ENCODE assay signal across 29 cellular contexts in the genomic region with DNA sequence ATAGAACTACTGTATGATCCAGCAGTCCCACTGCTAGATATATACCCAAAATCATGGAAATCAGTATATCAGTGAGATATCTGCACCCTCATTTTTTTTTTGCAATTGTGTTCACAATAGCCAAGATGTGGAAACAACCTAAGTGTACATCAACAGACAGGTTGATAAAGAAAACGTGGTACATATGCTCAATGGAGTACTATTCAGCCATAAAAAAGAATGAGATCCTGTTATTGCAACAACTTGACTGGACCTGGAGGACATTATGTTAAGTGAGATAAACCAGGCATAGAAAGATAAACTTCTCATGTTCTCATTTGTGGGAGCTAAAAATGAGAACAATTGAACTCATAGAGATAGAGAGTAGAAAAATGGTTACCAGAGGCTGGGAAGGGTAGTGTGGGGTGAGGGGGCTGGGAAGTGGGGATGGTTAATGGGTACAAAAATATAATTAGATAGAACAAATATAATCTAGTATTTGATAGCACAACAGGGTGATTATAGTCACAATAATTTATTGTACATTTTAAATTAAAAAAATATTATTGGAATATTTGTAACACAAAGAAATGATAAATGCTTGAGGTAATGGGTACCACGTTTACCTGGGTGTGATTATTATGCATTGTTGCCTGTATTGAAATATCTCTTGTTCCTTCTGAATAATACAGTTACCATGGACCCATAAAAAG. TPM values are rescaled to one million over a fixed set of nuclear protein-coding genes. Genes with fewer than 3 reads are reported as not detected.
DNase-seq lines count a peak whose midpoint lies in the region; ATAC-seq, FAIRE-seq and TF ChIP-seq lines count a peak whose summit lies in the region.
"Had no signal": no experiment of that assay in that cellular context is flagged by ENCODE, and none has a peak within 500 bp of the region (broad histone marks: within the 10 kb centered on the region; RNA-seq: fewer than 3 reads in every experiment).

No MANE protein-coding gene starts in this region.

- TF ChIP-seq POLR2A in HepG2 (IDR thresholded peaks at IDR 0.05; ENCODE audit: insufficient read depth in 1 of 2, low read depth in 2 of 2, low read length in 2 of 2) (no peak), right lobe of liver (IDR thresholded peaks at IDR 0.05) (no peak), esophagus muscularis mucosa (IDR thresholded peaks at IDR 0.05; ENCODE audit: low read depth) (no peak), testis (IDR thresholded peaks at IDR 0.05) (no peak)

- in situ Hi-C loops in HepG2 (cut with HindIII; ENCODE audit: extremely low pct_ligation_motif_present, low pct_unique_long_range_greater_than_20kb), result no loop called here

- H3K27me3 ChIP-seq in HepG2 (ENCODE audit: control insufficient read depth in 1 of 2, insufficient read depth in 2 of 2, low read length in 2 of 2) (no peaks in the 10 kb centered on the region), right lobe of liver (no peaks in the 10 kb centered on the region), esophagus muscularis mucosa (no peaks in the 10 kb centered on the region), testis (no peaks in the 10 kb centered on the region)
- H3K27me3 ChIP-seq: BE2C, BLaER1 had no signal

- FAIRE-seq in HepG2 (lab: Jason Lieb, UNC), result no peak
- FAIRE-seq: GM12878, GM19239 had no signal

- DNase-seq in HepG2 (ENCODE audit: low spot score), result no peak
- no peak for DNase-seq in right lobe of liver
- DNase-seq in esophagus muscularis mucosa (ENCODE audit: extremely low spot score), result no peak
- DNase-seq in epidermal melanocyte (ENCODE audit: insufficient read length, low spot score), result no peak
- no peak for DNase-seq in testis
- DNase-seq: 8988T; ACHN; BE2C; C1 segment of cervical spinal cord; CD4-positive, alpha-beta memory T cell; CD4-positive, CD25-positive, alpha-beta regulatory T cell; CD8-positive, alpha-beta memory T cell; COR-L47; DMS 273 treated with DMSO at 0.1 percent for 48 hours; DMS153; DMS53; DMS79; DND-41; EL; GDM1 had no signal

- no peaks in the 10 kb centered on the region for H4K20me1 ChIP-seq in HepG2 (ENCODE audit: insufficient read depth, low read length)
- H4K20me1 ChIP-seq: BLaER1 had no signal

- no peak for TF ChIP-seq CTCF in HepG2 (CRISPR knock-in tag; IDR thresholded peaks at IDR 0.05)
- TF ChIP-seq CTCF in right lobe of liver (IDR thresholded peaks at IDR 0.05), result no peak
- no peak for TF ChIP-seq CTCF in HEK293 (tag by site-specific recombination; IDR thresholded peaks at IDR 0.05)
- TF ChIP-seq CTCF in esophagus muscularis mucosa (IDR thresholded peaks at IDR 0.05), result no peak
- no peak for TF ChIP-seq CTCF in testis (IDR thresholded peaks at IDR 0.05)

- H3K4me1 ChIP-seq in HepG2 (ENCODE audit: insufficient read depth, low read length) (peaks cover 8% of the 10 kb centered on the region), right lobe of liver (no peaks in the 10 kb centered on the region), HEK293 (ENCODE audit: control insufficient read depth, insufficient read depth, low read length) (peaks cover 15% of the 10 kb centered on the region), esophagus muscularis mucosa (peaks cover 8 to 25% (median 21%) of the 10 kb centered on the region in 4 donors), testis (peaks cover 20% of the 10 kb centered on the region)
- H3K4me1 ChIP-seq: BE2C had no signal

- H3K4me3 ChIP-seq in HepG2 (replicated peaks in 1 of 3; ENCODE audit: insufficient read depth in 1 of 3, low read depth in 2 of 3, low read length in 3 of 3) (no peak overlapping the region), right lobe of liver (no peak overlapping the region), HEK293 (ENCODE audit: low read depth, low read length) (no peak overlapping the region), esophagus muscularis mucosa (no peak overlapping the region), testis (no peak overlapping the region)
- H3K4me3 ChIP-seq: BLaER1, GM12878 had no signal

- intact Hi-C loops in HepG2 (cut with micrococcal nuclease; ENCODE audit: unreplicated experiment) (no loop called here), right lobe of liver (cut with DNase I) (no loop called here), esophagus muscularis mucosa (cut with DNase I) (no loop called here), testis (cut with DNase I; ENCODE audit: low total_unique reads) (no loop called here)

- BruUV-seq in HepG2 (replicated peaks; lab: Mats Ljungman, UMichigan), result no TSS peak

- H3K27ac ChIP-seq in HepG2 (ENCODE audit: extremely low read length, insufficient read depth, low read length) (no peak overlapping the region), right lobe of liver (no peak overlapping the region), HEK293 (ENCODE audit: extremely low read depth, low read depth, low read length) (no peak overlapping the region), esophagus muscularis mucosa (replicated peaks in 1 of 4) (peak overlapping the region in 3 of 4 donors; percentile 72 to 81 (median 72)), testis (peak overlapping the region in 1 of 2 donors; percentile 74)
- H3K27ac ChIP-seq: BLaER1 had no signal

- POLR2A ChIA-PET in HepG2 (lab: Yijun Ruan, JAX) (no interaction called here), HEK293 (lab: Yijun Ruan, JAX) (no interaction called here)

- ATAC-seq in HepG2, result no peak
- ATAC-seq in right lobe of liver, result no peak
- ATAC-seq: GM12878 had no signal

- WGBS in HepG2 (ENCODE audit: low lambda C conversion rate), result 91% methylated on average over 2 of the region's 2 CpGs
- 83% methylated on average over 2 of the region's 2 CpGs for WGBS in right lobe of liver (ENCODE audit: insufficient coverage, low coverage, low lambda C conversion rate, missing lambda C conversion rate)
- 87% methylated on average over 2 of the region's 2 CpGs for WGBS in esophagus muscularis mucosa
- WGBS in testis, 2 donors, result 76 to 80% methylated on average over 2 of the region's 2 CpGs

- H2AFZ ChIP-seq in HepG2 (ENCODE audit: low read length), result no peak overlapping the region

- H3K4me2 ChIP-seq in HepG2 (ENCODE audit: low read depth, low read length), result no peak overlapping the region
- H3K4me2 ChIP-seq: BLaER1 had no signal

- TF ChIP-seq RAD21 in HepG2 (CRISPR knock-in tag; IDR thresholded peaks at IDR 0.05), result no peak

- peaks cover 13% of the 10 kb centered on the region for H3K79me2 ChIP-seq in HepG2 (ENCODE audit: insufficient read depth, low read length)

- H3K9me3 ChIP-seq in HepG2 (ENCODE audit: low read length) (no peaks in the 10 kb centered on the region), right lobe of liver (no peaks in the 10 kb centered on the region), HEK293 (ENCODE audit: control insufficient read depth, insufficient read depth, low read depth, low read length) (no peaks in the 10 kb centered on the region), esophagus muscularis mucosa (no peaks in the 10 kb centered on the region), testis (no peaks in the 10 kb centered on the region)
- H3K9me3 ChIP-seq: BE2C had no signal

- H3K36me3 ChIP-seq in HepG2 (replicated peaks in 1 of 2; ENCODE audit: control insufficient read depth in 1 of 2, insufficient read depth in 2 of 2, low read length in 2 of 2), result peaks cover 1 to 14% of the 10 kb centered on the region in 2 experiments; a peak in 3 of 5 replicates
- peaks cover 0 to 9% (median 0%) of the 10 kb centered on the region in 4 donors for H3K36me3 ChIP-seq in right lobe of liver
- peaks cover 0 to 16% of the 10 kb centered on the region in 2 experiments; a peak in 2 of 3 replicates for H3K36me3 ChIP-seq in HEK293 (ENCODE audit: control insufficient read depth in 2 of 2, insufficient read depth in 1 of 2, low read length in 2 of 2)
- H3K36me3 ChIP-seq in esophagus muscularis mucosa, result peaks cover 0 to 11% (median 9%) of the 10 kb centered on the region in 4 donors
- H3K36me3 ChIP-seq in testis (ENCODE audit: low read depth, missing control alignments), result no peaks in the 10 kb centered on the region
- H3K36me3 ChIP-seq: BE2C had no signal

- CTCF ChIA-PET in HepG2 (lab: Yijun Ruan, JAX; ENCODE audit: low intra/inter-chr PET ratio, low total read pairs) (no interaction called here), HEK293 (lab: Yijun Ruan, JAX) (interaction anchor here (0.8 kb wide), 1 partner anchor 19 kb away, joined by 3 read pairs; no protein-coding TSS in a partner anchor)

- TF ChIP-seq EP300 in HepG2 (IDR thresholded peaks at IDR 0.05; ENCODE audit: low read depth in 2 of 2, low read length in 2 of 2) (no peak), HepG2 (CRISPR knock-in tag; IDR thresholded peaks at IDR 0.05; ENCODE audit: borderline replicate concordance) (no peak), esophagus muscularis mucosa (IDR thresholded peaks at IDR 0.05) (no peak)

- no peak overlapping the region for H3K9ac ChIP-seq in HepG2 (ENCODE audit: insufficient read depth, low read depth, low read length)
- H3K9ac ChIP-seq: BLaER1 had no signal

RNA-seq across cellular contexts. Expression of a gene that starts 7.8 kb away (rescaled TPM):
- total RNA-seq in HepG2 (2016; rRNA removed; fragmentation: Illumina TruSeq; extraction: Trizol) (25.1 and 25.7 TPM in 2 replicates), right lobe of liver (10 to 100 TPM; 11.4 to 20.4 (median 17.4) TPM), esophagus muscularis mucosa (10 to 100 TPM in 3 of 4 donors, 1 to 10 TPM in 1; 9.9 to 15.7 (median 10.7) TPM), testis (10 to 100 TPM; 22.1 to 25.8 TPM)
- 41.7 and 51.6 TPM in 2 replicates for total RNA-seq in HepG2 (2016; cell fraction: cytosol; rRNA removed; fragmentation: Illumina TruSeq; extraction: Trizol; ENCODE audit: low read depth)
- 18.1 and 23.6 TPM in 2 replicates for total RNA-seq in HepG2 (2016; cell fraction: insoluble cytoplasmic fraction; rRNA removed; fragmentation: Illumina TruSeq; extraction: Trizol)
- total RNA-seq in HepG2 (2016; cell fraction: membrane; rRNA removed; fragmentation: Illumina TruSeq; extraction: Trizol), result 45.4 and 53.4 TPM in 2 replicates
- total RNA-seq in HepG2 (2016; cell fraction: nucleus; rRNA removed; fragmentation: Illumina TruSeq; extraction: Trizol), result 11.0 and 14.4 TPM in 2 replicates
- polyA plus RNA-seq in HepG2 (2011; rRNA removed) (23.0 and 27.5 TPM in 2 replicates), testis (ENCODE audit: insufficient read depth, low read depth, low replicate concordance) (69.4 TPM)
- 12.7 and 15.6 TPM in 2 replicates for polyA plus RNA-seq in HepG2 (2011; cell fraction: cytosol; rRNA removed)
- polyA plus RNA-seq in HepG2 (2011; cell fraction: nucleus; rRNA removed), result 3.8 and 4.3 TPM in 2 replicates
- 43.3 and 55.8 TPM in 2 replicates for polyA plus RNA-seq in HepG2 (2012)
- polyA plus RNA-seq in HepG2 (2016; cell fraction: cytosol; fragmentation: Illumina TruSeq; extraction: Trizol; ENCODE audit: low read depth), result 133 and 205 TPM in 2 replicates
- 41.5 and 58.8 TPM in 2 replicates for polyA plus RNA-seq in HepG2 (2016; cell fraction: insoluble cytoplasmic fraction; fragmentation: Illumina TruSeq; extraction: Trizol; ENCODE audit: low read depth)
- polyA plus RNA-seq in HepG2 (2016; cell fraction: membrane; fragmentation: Illumina TruSeq; extraction: Trizol; ENCODE audit: low read depth), result 89.5 and 131 TPM in 2 replicates
- 41.1 and 42.9 TPM in 2 replicates for polyA plus RNA-seq in HepG2 (2016; cell fraction: nucleus; fragmentation: Illumina TruSeq; extraction: Trizol; ENCODE audit: insufficient read depth, low read depth)
- polyA minus RNA-seq in HepG2 (2011; rRNA and poly(A)+ RNA removed; ENCODE audit: low replicate concordance), result 0.64 and 16.3 TPM in 2 replicates
- polyA minus RNA-seq in HepG2 (2011; cell fraction: cytosol; rRNA and poly(A)+ RNA removed), result 1.8 and 4.3 TPM in 2 replicates
- 2.2 and 3.5 TPM in 2 replicates for polyA minus RNA-seq in HepG2 (2011; cell fraction: nucleus; rRNA and poly(A)+ RNA removed)

RNA-seq across cellular contexts. Expression of a gene that starts 30.5 kb away (rescaled TPM):
- total RNA-seq in HepG2 (2016; rRNA removed; fragmentation: Illumina TruSeq; extraction: Trizol) (not detected in 2 replicates), right lobe of liver (not detected), esophagus muscularis mucosa (not detected), testis (under 1 TPM; 0.43 to 0.87 TPM)
- not detected in 2 replicates for total RNA-seq in HepG2 (2016; cell fraction: cytosol; rRNA removed; fragmentation: Illumina TruSeq; extraction: Trizol; ENCODE audit: low read depth)
- total RNA-seq in HepG2 (2016; cell fraction: insoluble cytoplasmic fraction; rRNA removed; fragmentation: Illumina TruSeq; extraction: Trizol), result not detected in 2 replicates
- total RNA-seq in HepG2 (2016; cell fraction: membrane; rRNA removed; fragmentation: Illumina TruSeq; extraction: Trizol), result not detected in 2 replicates
- not detected in 2 replicates for total RNA-seq in HepG2 (2016; cell fraction: nucleus; rRNA removed; fragmentation: Illumina TruSeq; extraction: Trizol)
- polyA plus RNA-seq in HepG2 (2011; rRNA removed) (not detected in 2 replicates), testis (ENCODE audit: insufficient read depth, low read depth, low replicate concordance) (0.37 TPM)
- not detected in 2 replicates for polyA plus RNA-seq in HepG2 (2011; cell fraction: cytosol; rRNA removed)
- polyA plus RNA-seq in HepG2 (2011; cell fraction: nucleus; rRNA removed), result not detected in 2 replicates
- not detected in 2 replicates for polyA plus RNA-seq in HepG2 (2012)
- polyA plus RNA-seq in HepG2 (2016; cell fraction: cytosol; fragmentation: Illumina TruSeq; extraction: Trizol; ENCODE audit: low read depth), result not detected in 2 replicates
- polyA plus RNA-seq in HepG2 (2016; cell fraction: insoluble cytoplasmic fraction; fragmentation: Illumina TruSeq; extraction: Trizol; ENCODE audit: low read depth), result not detected in 2 replicates
- polyA plus RNA-seq in HepG2 (2016; cell fraction: membrane; fragmentation: Illumina TruSeq; extraction: Trizol; ENCODE audit: low read depth), result not detected in 2 replicates
- not detected in 2 replicates for polyA plus RNA-seq in HepG2 (2016; cell fraction: nucleus; fragmentation: Illumina TruSeq; extraction: Trizol; ENCODE audit: insufficient read depth, low read depth)
- polyA minus RNA-seq in HepG2 (2011; rRNA and poly(A)+ RNA removed; ENCODE audit: low replicate concordance), result not detected in 2 replicates
- polyA minus RNA-seq in HepG2 (2011; cell fraction: cytosol; rRNA and poly(A)+ RNA removed), result not detected in 2 replicates
- polyA minus RNA-seq in HepG2 (2011; cell fraction: nucleus; rRNA and poly(A)+ RNA removed), result not detected in 2 replicates
- total RNA-seq: A673; CD4-positive, alpha-beta memory T cell; CD4-positive, CD25-positive, alpha-beta regulatory T cell; CD8-positive, alpha-beta memory T cell; Daoy; G401; GM12878 had no signal
- polyA plus RNA-seq: AG04450; CD14-positive monocyte; CD4-positive, alpha-beta memory T cell; CD4-positive, CD25-positive, alpha-beta regulatory T cell; CD8-positive, alpha-beta memory T cell; GM12878 had no signal

RNA-seq across cellular contexts. Expression of a gene that starts 36.8 kb away (rescaled TPM):
- total RNA-seq in HepG2 (2016; rRNA removed; fragmentation: Illumina TruSeq; extraction: Trizol) (0.07 TPM in 1 of 2 replicates, not detected in the other), right lobe of liver (not detected), esophagus muscularis mucosa (not detected), testis (under 1 TPM; 0.63 to 0.68 TPM)
- total RNA-seq in HepG2 (2016; cell fraction: cytosol; rRNA removed; fragmentation: Illumina TruSeq; extraction: Trizol; ENCODE audit: low read depth), result not detected in 2 replicates
- not detected in 2 replicates for total RNA-seq in HepG2 (2016; cell fraction: insoluble cytoplasmic fraction; rRNA removed; fragmentation: Illumina TruSeq; extraction: Trizol)
- not detected in 2 replicates for total RNA-seq in HepG2 (2016; cell fraction: membrane; rRNA removed; fragmentation: Illumina TruSeq; extraction: Trizol)
- not detected in 2 replicates for total RNA-seq in HepG2 (2016; cell fraction: nucleus; rRNA removed; fragmentation: Illumina TruSeq; extraction: Trizol)
- polyA plus RNA-seq in HepG2 (2011; rRNA removed) (0.09 and 0.31 TPM in 2 replicates), testis (ENCODE audit: insufficient read depth, low read depth, low replicate concordance) (0.26 TPM)
- 0.27 and 0.54 TPM in 2 replicates for polyA plus RNA-seq in HepG2 (2011; cell fraction: cytosol; rRNA removed)
- polyA plus RNA-seq in HepG2 (2011; cell fraction: nucleus; rRNA removed), result not detected in 2 replicates
- polyA plus RNA-seq in HepG2 (2012), result 0.07 and 0.20 TPM in 2 replicates
- polyA plus RNA-seq in HepG2 (2016; cell fraction: cytosol; fragmentation: Illumina TruSeq; extraction: Trizol; ENCODE audit: low read depth), result not detected in 2 replicates
- polyA plus RNA-seq in HepG2 (2016; cell fraction: insoluble cytoplasmic fraction; fragmentation: Illumina TruSeq; extraction: Trizol; ENCODE audit: low read depth), result 0.23 TPM in 1 of 2 replicates, not detected in the other
- not detected in 2 replicates for polyA plus RNA-seq in HepG2 (2016; cell fraction: membrane; fragmentation: Illumina TruSeq; extraction: Trizol; ENCODE audit: low read depth)
- not detected in 2 replicates for polyA plus RNA-seq in HepG2 (2016; cell fraction: nucleus; fragmentation: Illumina TruSeq; extraction: Trizol; ENCODE audit: insufficient read depth, low read depth)
- polyA minus RNA-seq in HepG2 (2011; rRNA and poly(A)+ RNA removed; ENCODE audit: low replicate concordance), result not detected in 2 replicates
- not detected in 2 replicates for polyA minus RNA-seq in HepG2 (2011; cell fraction: cytosol; rRNA and poly(A)+ RNA removed)
- polyA minus RNA-seq in HepG2 (2011; cell fraction: nucleus; rRNA and poly(A)+ RNA removed), result not detected in 2 replicates
- total RNA-seq: A673; CD4-positive, alpha-beta memory T cell; CD4-positive, CD25-positive, alpha-beta regulatory T cell; CD8-positive, alpha-beta memory T cell; Daoy; G401; GM12878 had no signal
- polyA plus RNA-seq: AG04450; CD14-positive monocyte; CD4-positive, alpha-beta memory T cell; CD4-positive, CD25-positive, alpha-beta regulatory T cell; CD8-positive, alpha-beta memory T cell; GM12878 had no signal

RNA-seq across cellular contexts. Expression of a gene that starts 47.9 kb away (rescaled TPM):
- not detected in 2 replicates for total RNA-seq in HepG2 (2016; rRNA removed; fragmentation: Illumina TruSeq; extraction: Trizol)
- total RNA-seq in HepG2 (2016; cell fraction: cytosol; rRNA removed; fragmentation: Illumina TruSeq; extraction: Trizol; ENCODE audit: low read depth), result not detected in 2 replicates
- total RNA-seq in HepG2 (2016; cell fraction: insoluble cytoplasmic fraction; rRNA removed; fragmentation: Illumina TruSeq; extraction: Trizol), result not detected in 2 replicates
- total RNA-seq in HepG2 (2016; cell fraction: membrane; rRNA removed; fragmentation: Illumina TruSeq; extraction: Trizol), result not detected in 2 replicates
- total RNA-seq in HepG2 (2016; cell fraction: nucleus; rRNA removed; fragmentation: Illumina TruSeq; extraction: Trizol), result not detected in 2 replicates
- not detected in 2 replicates for polyA plus RNA-seq in HepG2 (2011; rRNA removed)
- not detected in 2 replicates for polyA plus RNA-seq in HepG2 (2011; cell fraction: cytosol; rRNA removed)
- not detected in 2 replicates for polyA plus RNA-seq in HepG2 (2011; cell fraction: nucleus; rRNA removed)
- polyA plus RNA-seq in HepG2 (2012), result not detected in 2 replicates
- not detected in 2 replicates for polyA plus RNA-seq in HepG2 (2016; cell fraction: cytosol; fragmentation: Illumina TruSeq; extraction: Trizol; ENCODE audit: low read depth)
- polyA plus RNA-seq in HepG2 (2016; cell fraction: insoluble cytoplasmic fraction; fragmentation: Illumina TruSeq; extraction: Trizol; ENCODE audit: low read depth), result not detected in 2 replicates
- polyA plus RNA-seq in HepG2 (2016; cell fraction: membrane; fragmentation: Illumina TruSeq; extraction: Trizol; ENCODE audit: low read depth), result not detected in 2 replicates
- polyA plus RNA-seq in HepG2 (2016; cell fraction: nucleus; fragmentation: Illumina TruSeq; extraction: Trizol; ENCODE audit: insufficient read depth, low read depth), result not detected in 2 replicates
- polyA minus RNA-seq in HepG2 (2011; rRNA and poly(A)+ RNA removed; ENCODE audit: low replicate concordance), result not detected in 2 replicates
- not detected in 2 replicates for polyA minus RNA-seq in HepG2 (2011; cell fraction: cytosol; rRNA and poly(A)+ RNA removed)
- not detected in 2 replicates for polyA minus RNA-seq in HepG2 (2011; cell fraction: nucleus; rRNA and poly(A)+ RNA removed)
- not detected for total RNA-seq in right lobe of liver
- total RNA-seq in esophagus muscularis mucosa, result not detected
- total RNA-seq in testis, result 1 to 10 TPM in 1 of 2 donors, under 1 TPM in 1; 0.87 to 1.4 TPM
- polyA plus RNA-seq in testis (ENCODE audit: insufficient read depth, low read depth, low replicate concordance), result 0.58 TPM
- total RNA-seq: A673; CD4-positive, alpha-beta memory T cell; CD4-positive, CD25-positive, alpha-beta regulatory T cell; CD8-positive, alpha-beta memory T cell; Daoy; G401; GM12878 had no signal
- polyA plus RNA-seq: AG04450; CD14-positive monocyte; CD4-positive, alpha-beta memory T cell; CD4-positive, CD25-positive, alpha-beta regulatory T cell; CD8-positive, alpha-beta memory T cell; GM12878 had no signal

RNA-seq across cellular contexts. Expression of a gene that starts 54.8 kb away (rescaled TPM):
- 0.13 and 0.14 TPM in 2 replicates for total RNA-seq in HepG2 (2016; rRNA removed; fragmentation: Illumina TruSeq; extraction: Trizol)
- not detected in 2 replicates for total RNA-seq in HepG2 (2016; cell fraction: cytosol; rRNA removed; fragmentation: Illumina TruSeq; extraction: Trizol; ENCODE audit: low read depth)
- 0.31 and 0.32 TPM in 2 replicates for total RNA-seq in HepG2 (2016; cell fraction: insoluble cytoplasmic fraction; rRNA removed; fragmentation: Illumina TruSeq; extraction: Trizol)
- total RNA-seq in HepG2 (2016; cell fraction: membrane; rRNA removed; fragmentation: Illumina TruSeq; extraction: Trizol), result 0.12 TPM in 1 of 2 replicates, not detected in the other
- total RNA-seq in HepG2 (2016; cell fraction: nucleus; rRNA removed; fragmentation: Illumina TruSeq; extraction: Trizol), result not detected in 2 replicates
- 0.20 and 1.0 TPM in 2 replicates for polyA plus RNA-seq in HepG2 (2011; rRNA removed)
- 0.17 and 0.65 TPM in 2 replicates for polyA plus RNA-seq in HepG2 (2011; cell fraction: cytosol; rRNA removed)
- 0.26 and 0.40 TPM in 2 replicates for polyA plus RNA-seq in HepG2 (2011; cell fraction: nucleus; rRNA removed)
- 0.47 and 0.69 TPM in 2 replicates for polyA plus RNA-seq in HepG2 (2012)
- polyA plus RNA-seq in HepG2 (2016; cell fraction: cytosol; fragmentation: Illumina TruSeq; extraction: Trizol; ENCODE audit: low read depth), result 0.06 and 0.15 TPM in 2 replicates
- polyA plus RNA-seq in HepG2 (2016; cell fraction: insoluble cytoplasmic fraction; fragmentation: Illumina TruSeq; extraction: Trizol; ENCODE audit: low read depth), result 0.31 and 0.36 TPM in 2 replicates
- polyA plus RNA-seq in HepG2 (2016; cell fraction: membrane; fragmentation: Illumina TruSeq; extraction: Trizol; ENCODE audit: low read depth), result 0.12 TPM in 1 of 2 replicates, not detected in the other
- 0.27 TPM in 1 of 2 replicates, not detected in the other for polyA plus RNA-seq in HepG2 (2016; cell fraction: nucleus; fragmentation: Illumina TruSeq; extraction: Trizol; ENCODE audit: insufficient read depth, low read depth)
- polyA minus RNA-seq in HepG2 (2011; rRNA and poly(A)+ RNA removed; ENCODE audit: low replicate concordance), result 0.19 TPM in 1 of 2 replicates, not detected in the other
- polyA minus RNA-seq in HepG2 (2011; cell fraction: cytosol; rRNA and poly(A)+ RNA removed), result 0.89 TPM in 1 of 2 replicates, not detected in the other
- 0.26 and 0.87 TPM in 2 replicates for polyA minus RNA-seq in HepG2 (2011; cell fraction: nucleus; rRNA and poly(A)+ RNA removed)
- total RNA-seq in right lobe of liver, result not detected
- under 1 TPM in 1 of 4 donors, not detected in 3; 0.52 TPM for total RNA-seq in esophagus muscularis mucosa
- not detected for total RNA-seq in testis
- not detected for polyA plus RNA-seq in testis (ENCODE audit: insufficient read depth, low read depth, low replicate concordance)
- total RNA-seq: A673; CD4-positive, alpha-beta memory T cell; CD4-positive, CD25-positive, alpha-beta regulatory T cell; CD8-positive, alpha-beta memory T cell; Daoy; G401 had no signal
- polyA plus RNA-seq: AG04450; CD14-positive monocyte; CD4-positive, alpha-beta memory T cell; CD4-positive, CD25-positive, alpha-beta regulatory T cell; CD8-positive, alpha-beta memory T cell; GM12878 had no signal

Comparison
In these comparisons a context has a peak if more than half of its experiments do, and no peak if none do; other contexts are left out.
1. H3K27ac ChIP-seq: peak in esophagus muscularis mucosa (3 of 4); none in HepG2 (single experiment), right lobe of liver (0 of 3) and HEK293 (single experiment).